ENCODE assay signal across 2 cellular contexts in genomic region chr1:24094554-24094953, GRCh38.
TF ChIP-seq lines count a peak whose summit lies in the region.

No MANE protein-coding gene starts in this region.

TF ChIP-seq in GM23338, 12 proteins besides CTCF, POLR2A, EP300 and RAD21:
- TF ChIP-seq POLR2AphosphoS5 (IDR thresholded peaks at IDR 0.05; ENCODE audit: low read depth) (no peak), ZNF114 (CRISPR knock-in tag; IDR thresholded peaks at IDR 0.05) (no peak), REST (IDR thresholded peaks at IDR 0.05; ENCODE audit: unreplicated experiment) (no peak), CREB1 (CRISPR knock-in tag; IDR thresholded peaks at IDR 0.05; ENCODE audit: low read depth) (no peak), STAT1 (IDR thresholded peaks at IDR 0.05; ENCODE audit: unreplicated experiment) (no peak), ETS1 (IDR thresholded peaks at IDR 0.05) (no peak), EZH2 (IDR thresholded peaks at IDR 0.05; ENCODE audit: low read depth, unreplicated experiment) (no peak), EZH2phosphoT487 (IDR thresholded peaks at IDR 0.05; ENCODE audit: unreplicated experiment) (no peak), JUNB (IDR thresholded peaks at IDR 0.05; ENCODE audit: unreplicated experiment) (no peak), ZNF462 (CRISPR knock-in tag; IDR thresholded peaks at IDR 0.05) (no peak), ZNF331 (CRISPR knock-in tag; IDR thresholded peaks at IDR 0.05; ENCODE audit: low read depth) (no peak), NANOG (IDR thresholded peaks at IDR 0.05; ENCODE audit: borderline replicate concordance) (no peak)

TF ChIP-seq in WTC11, 78 proteins besides CTCF, POLR2A, EP300 and RAD21:
- TF ChIP-seq IRF2 (CRISPR knock-in tag; IDR thresholded peaks at IDR 0.05; ENCODE audit: borderline replicate concordance, low read depth) (no peak), ZBTB21 (CRISPR knock-in tag; IDR thresholded peaks at IDR 0.05; ENCODE audit: borderline replicate concordance) (no peak), SOX15 (CRISPR knock-in tag; IDR thresholded peaks at IDR 0.05) (no peak), CDX4 (CRISPR knock-in tag; IDR thresholded peaks at IDR 0.05; ENCODE audit: borderline replicate concordance) (no peak)
